11 cellular contexts compared by ENCODE assay signal in genomic region chr17:36932383-36933173, GRCh38. TPM values are rescaled to one million over a fixed set of nuclear protein-coding genes. Genes with fewer than 3 reads are reported as not detected.
DNase-seq lines count a peak whose midpoint lies in the region; ATAC-seq and TF ChIP-seq lines count a peak whose summit lies in the region.
"Had no signal": no experiment of that assay in that cellular context is flagged by ENCODE, and none has a peak within 500 bp of the region (broad histone marks: within the 10 kb centered on the region; RNA-seq: fewer than 3 reads in every experiment).

No MANE protein-coding gene starts in this region.

- H3K4me2 ChIP-seq in SK-N-SH: no peak overlapping the region

- H3K27ac Mint-ChIP-seq in T-cell: no peak overlapping the region

- POLR2A ChIA-PET in SK-N-SH (lab: Yijun Ruan, JAX): no interaction called here
- POLR2A ChIA-PET in T-cell (lab: Charles Lee): interaction anchor here in 1 of 2 donors (0.6 kb wide), 1 partner anchor 217 kb away, joined by 3 read pairs; no protein-coding TSS in a partner anchor

- no peak overlapping the region for H2AFZ ChIP-seq in SK-N-SH (ENCODE audit: low read depth)

- ATAC-seq in SK-N-SH treated with all-trans-retinoic acid at 6 μM for 48 hours: no peak
- no peak for ATAC-seq in T-cell (replicated peaks in 1 of 4)
- ATAC-seq in HG02763 (IDR thresholded peaks at IDR 0.05; ENCODE audit: unreplicated experiment): no peak
- ATAC-seq in GM21619 (IDR thresholded peaks at IDR 0.05; ENCODE audit: unreplicated experiment): no peak
- ATAC-seq: Panc1 had no signal

- H3K9ac ChIP-seq in SK-N-SH: no peak overlapping the region
- H3K9ac ChIP-seq in rectal smooth muscle tissue (ENCODE audit: low read length): no peak overlapping the region

- H3F3A ChIP-seq in SK-N-SH (replicated peaks; ENCODE audit: insufficient read depth): peaks cover under 1% of the 10 kb centered on the region

- H4K20me1 ChIP-seq in SK-N-SH (ENCODE audit: insufficient read depth): peaks cover 14% of the 10 kb centered on the region

- peaks cover 53 to 72% (median 58%) of the 10 kb centered on the region in 3 donors for H3K4me1 Mint-ChIP-seq in T-cell

- peaks cover 77 to 94% of the 10 kb centered on the region in 2 donors for H3K27me3 Mint-ChIP-seq in T-cell

- H3K4me3 Mint-ChIP-seq in T-cell: peak overlapping the region; percentile 49 to 75 (median 49)

- TF ChIP-seq RAD21 in SK-N-SH (IDR thresholded peaks at IDR 0.05; ENCODE audit: low read length): no peak

- H3K79me2 ChIP-seq in SK-N-SH (ENCODE audit: insufficient read depth): no peaks in the 10 kb centered on the region

- TF ChIP-seq EP300 in SK-N-SH (IDR thresholded peaks at IDR 0.05; ENCODE audit: borderline replicate concordance in 1 of 2, low read depth in 1 of 2, low read length in 1 of 2): no peak

- TF ChIP-seq CTCF in SK-N-SH (IDR thresholded peaks at IDR 0.05): no peak
- TF ChIP-seq CTCF in fibroblast of pulmonary artery (IDR thresholded peaks at IDR 0.05; ENCODE audit: low read length, missing control alignments): no peak

- no peak overlapping the region for H3K27ac ChIP-seq in SK-N-SH (ENCODE audit: low read depth in 2 of 2, low read length in 1 of 2)
- no peak overlapping the region for H3K27ac ChIP-seq in rectal smooth muscle tissue (ENCODE audit: low read depth, low read length)

- no peaks in the 10 kb centered on the region for H3K9me3 ChIP-seq in SK-N-SH

- H3K4me3 ChIP-seq in SK-N-SH (ENCODE audit: low read depth in 2 of 2, low read length in 1 of 2) (no peak overlapping the region), fibroblast of pulmonary artery (replicated peaks; ENCODE audit: low read depth, low read length) (peak overlapping the region; percentile 5), rectal smooth muscle tissue (ENCODE audit: low read length) (peak overlapping the region; percentile 44)
- H3K4me3 ChIP-seq: lung had no signal

- WGBS in SK-N-SH (ENCODE audit: low lambda C conversion rate): 23% methylated on average over 30 of the region's 36 CpGs

- H3K36me3 Mint-ChIP-seq in T-cell: no peaks in the 10 kb centered on the region

- no peaks in the 10 kb centered on the region for H3K9me3 Mint-ChIP-seq in T-cell

- H3K4me1 ChIP-seq in SK-N-SH (ENCODE audit: control insufficient read depth in 1 of 2, insufficient read depth in 2 of 2, low read depth in 1 of 2, low read length in 1 of 2) (peaks cover 0 to 24% of the 10 kb centered on the region in 2 experiments; a peak in 1 of 4 replicates), rectal smooth muscle tissue (ENCODE audit: control insufficient read depth, insufficient read depth, low read length) (peaks cover 4% of the 10 kb centered on the region)

- no peaks in the 10 kb centered on the region for H3K9me2 ChIP-seq in SK-N-SH

- DNase-seq in SK-N-SH: peak; percentile 64
- DNase-seq in T-cell: no peak
- no peak for DNase-seq in fibroblast of pulmonary artery (ENCODE audit: low read depth)
- DNase-seq in D341Med (ENCODE audit: low spot score): no peak

- H3K27me3 ChIP-seq in SK-N-SH (ENCODE audit: insufficient read depth) (peaks cover 98% of the 10 kb centered on the region), rectal smooth muscle tissue (ENCODE audit: control insufficient read depth, insufficient read depth, low read length) (peaks cover 90% of the 10 kb centered on the region)

- H3K36me3 ChIP-seq in SK-N-SH (replicated peaks in 1 of 2; ENCODE audit: control insufficient read depth in 1 of 2, insufficient read depth in 2 of 2, low read length in 1 of 2): no peaks in the 10 kb centered on the region
- H3K36me3 ChIP-seq in rectal smooth muscle tissue (ENCODE audit: control insufficient read depth, insufficient read depth, low read length): no peaks in the 10 kb centered on the region

- CTCF ChIA-PET in SK-N-SH (lab: Yijun Ruan, JAX) (interaction anchor here (0.6 to 3.7 kb wide), 8 partner anchors 13 to 307 kb away, joined by 3 to 14 read pairs (median 3); no protein-coding TSS in a partner anchor), T-cell (lab: Charles Lee) (no interaction called here)

TF ChIP-seq in SK-N-SH, 30 proteins besides CTCF, POLR2A, EP300 and RAD21:
- TF ChIP-seq USF1 (IDR thresholded peaks at IDR 0.05; ENCODE audit: borderline replicate concordance, low read depth): no peak

TF ChIP-seq in SK-N-SH treated with all-trans-retinoic acid at 6 μM for 48 hours, 23 proteins besides CTCF, POLR2A, EP300 and RAD21:
- TF ChIP-seq CSRNP3 (CRISPR knock-in tag; IDR thresholded peaks at IDR 0.05) (no peak), ZNF8 (CRISPR knock-in tag; IDR thresholded peaks at IDR 0.05) (no peak), PATZ1 (CRISPR knock-in tag; IDR thresholded peaks at IDR 0.05; ENCODE audit: borderline replicate concordance) (no peak), TSHZ2 (CRISPR knock-in tag; IDR thresholded peaks at IDR 0.05) (no peak), GLIS3 (CRISPR knock-in tag; IDR thresholded peaks at IDR 0.05) (no peak), TOX (CRISPR knock-in tag; IDR thresholded peaks at IDR 0.05; ENCODE audit: borderline replicate concordance) (no peak), ISL1 (CRISPR knock-in tag; IDR thresholded peaks at IDR 0.05) (no peak), BACH2 (CRISPR knock-in tag; IDR thresholded peaks at IDR 0.05; ENCODE audit: borderline replicate concordance) (no peak)

RNA-seq across cellular contexts. Expression of gene LHX1, which starts 4.7 kb away (rescaled TPM):
- polyA plus RNA-seq in SK-N-SH (2012; rRNA removed): not detected in 2 replicates
- polyA plus RNA-seq in SK-N-SH (2012; cell fraction: cytosol; rRNA removed): not detected in 2 replicates
- polyA plus RNA-seq in SK-N-SH (2012; cell fraction: nucleus; rRNA removed): not detected in 2 replicates
- not detected for total RNA-seq in T-cell
- total RNA-seq: lung, ureter had no signal
- polyA plus RNA-seq: lung had no signal

RNA-seq across cellular contexts. Expression of gene AATF, which starts 16.2 kb away (rescaled TPM):
- 14.6 and 18.8 TPM in 2 replicates for polyA plus RNA-seq in SK-N-SH (2012; rRNA removed)
- polyA plus RNA-seq in SK-N-SH (2012; cell fraction: cytosol; rRNA removed): 18.7 and 22.1 TPM in 2 replicates
- polyA plus RNA-seq in SK-N-SH (2012; cell fraction: nucleus; rRNA removed): 21.0 and 21.2 TPM in 2 replicates
- 10 to 100 TPM; 52.5 to 65.0 (median 59.7) TPM for total RNA-seq in T-cell

Comparison
In these comparisons a context has a peak if more than half of its experiments do, and no peak if none do; other contexts are left out.
1. H3K4me3 ChIP-seq: peak in fibroblast of pulmonary artery (single experiment) and rectal smooth muscle tissue (single experiment); none in SK-N-SH (0 of 2).